10 cellular contexts compared by ENCODE assay signal in the genomic region with DNA sequence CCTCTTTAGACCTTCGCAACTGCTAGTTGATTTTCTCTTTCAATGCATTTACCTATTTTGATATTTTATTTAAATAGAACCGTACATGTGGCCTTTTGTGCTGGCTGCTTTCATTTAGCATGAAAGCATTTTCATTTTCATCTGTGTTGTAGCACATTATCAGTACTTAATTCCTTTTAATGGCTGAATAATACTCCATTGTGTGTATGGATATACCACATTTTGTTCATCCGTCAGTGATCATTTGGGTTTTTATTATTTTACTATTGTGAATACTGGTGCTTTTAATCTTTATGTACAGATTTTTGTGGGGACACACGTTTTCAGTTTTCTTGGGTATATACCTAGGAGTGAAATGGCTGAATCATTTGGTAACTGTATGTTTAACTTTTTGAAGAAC.
"Had no signal": no experiment of that assay in that cellular context is flagged by ENCODE, and none has a peak within 500 bp of the region (broad histone marks: within the 10 kb centered on the region; RNA-seq: fewer than 3 reads in every experiment).

No MANE protein-coding gene starts in this region.

- DNase-seq: GM23248, GOT3, H9, HCEC 1CT, HFFc6, IMR-90, KBM-7 had no signal

- H3K9ac ChIP-seq: GM23248, KMS-11 had no signal

- H3K4me2 ChIP-seq: KMS-11 had no signal

- H2AFZ ChIP-seq: GM23248 had no signal

- H3K4me3 Mint-ChIP-seq: H9, HFFc6 had no signal

- FAIRE-seq: H54, HTR-8/SVneo had no signal

- H3K27ac Mint-ChIP-seq: H9, HFFc6 had no signal

- H3K9me3 Mint-ChIP-seq: HFFc6 had no signal

- H3K4me3 ChIP-seq: GM23248 had no signal

- H3K27ac ChIP-seq: GM23248, KMS-11 had no signal
